ENCODE assay signal across 22 cellular contexts in genomic region chr11:29162490-29162889, GRCh38.
A peak's percentile ranks its signal among the peaks of the same experiment; 100 is the strongest.
DNase-seq lines count a peak whose midpoint lies in the region; ATAC-seq and TF ChIP-seq lines count a peak whose summit lies in the region.
"Had no signal": no experiment of that assay in that cellular context is flagged by ENCODE, and none has a peak within 500 bp of the region (broad histone marks: within the 10 kb centered on the region; RNA-seq: fewer than 3 reads in every experiment).

No MANE protein-coding gene starts in this region.

- TF ChIP-seq POLR2A in breast epithelium (IDR thresholded peaks at IDR 0.05), result no peak

- CTCF ChIA-PET in MCF 10A (lab: Yijun Ruan, JAX), result interaction anchor here (0.6 to 6.8 kb wide), 5 partner anchors 475 to 1467 kb away, joined by 3 to 48 read pairs (median 5); partner anchors contain the start of gene BDNF
- CTCF ChIA-PET in PC-9 (lab: Charles Lee), result no interaction called here

- TF ChIP-seq CTCF in MCF 10A (IDR thresholded peaks at IDR 0.05; ENCODE audit: unreplicated experiment) (no peak), breast epithelium (IDR thresholded peaks at IDR 0.05) (no peak), cardiac fibroblast (IDR thresholded peaks at IDR 0.05; ENCODE audit: low read depth, low read length) (no peak), fibroblast of the aortic adventitia (IDR thresholded peaks at IDR 0.05; ENCODE audit: insufficient read depth, low read length) (no peak), PC-9 (conservative IDR thresholded peaks at IDR 0.05) (no peak)

- ATAC-seq in aorta (ENCODE audit: low FRiP score), result no peak

- H4K20me1 ChIP-seq in PC-9 (ENCODE audit: insufficient read depth), result no peaks in the 10 kb centered on the region

- H3K27ac Mint-ChIP-seq in MCF 10A (ENCODE audit: low read depth, unreplicated experiment), result no peak overlapping the region
- H3K27ac Mint-ChIP-seq: H9 had no signal

- H3K4me3 Mint-ChIP-seq in MCF 10A (ENCODE audit: unreplicated experiment), result no peak overlapping the region
- H3K4me3 Mint-ChIP-seq: H9 had no signal

- POLR2A ChIA-PET in MCF 10A (lab: Yijun Ruan, JAX) (no interaction called here), PC-9 (lab: Charles Lee; ENCODE audit: unreplicated experiment) (no interaction called here)

- no peaks in the 10 kb centered on the region for H3K79me2 ChIP-seq in PC-9 (ENCODE audit: low read depth)

- intact Hi-C loops in MCF 10A (cut with micrococcal nuclease) (no loop called here), breast epithelium (cut with DNase I; ENCODE audit: low total_unique reads) (no loop called here), PC-9 (cut with micrococcal nuclease; ENCODE audit: unreplicated experiment) (loop anchor here (10.0 kb wide), 1 partner anchor 138 kb away; no protein-coding TSS in a partner anchor), aorta (cut with DNase I) (loop anchor here (5.0 to 10.0 kb wide), 2 partner anchors 170 to 1468 kb away; no protein-coding TSS in a partner anchor)

- H3K27ac ChIP-seq in breast epithelium, result no peak overlapping the region
- H3K27ac ChIP-seq in PC-9, result no peak overlapping the region
- H3K27ac ChIP-seq in aorta (ENCODE audit: low read depth in 1 of 2, low read length in 2 of 2), result no peak overlapping the region
- H3K27ac ChIP-seq: 22Rv1, KMS-11, Peyer's patch, SK-N-MC had no signal

- H3K36me3 Mint-ChIP-seq in MCF 10A (ENCODE audit: insufficient read depth, unreplicated experiment), result no peaks in the 10 kb centered on the region

- no peak overlapping the region for H3K4me3 ChIP-seq in breast epithelium
- no peak overlapping the region for H3K4me3 ChIP-seq in cardiac fibroblast (replicated peaks in 1 of 2; ENCODE audit: low read depth in 2 of 2, low read length in 2 of 2)
- no peak overlapping the region for H3K4me3 ChIP-seq in fibroblast of the aortic adventitia (ENCODE audit: low read depth, low read length)
- H3K4me3 ChIP-seq in PC-9, result no peak overlapping the region
- no peak overlapping the region for H3K4me3 ChIP-seq in aorta (ENCODE audit: low read length in 2 of 2)
- H3K4me3 ChIP-seq: Peyer's patch, SK-N-MC had no signal

- H3K9me2 ChIP-seq in PC-9 (ENCODE audit: insufficient read depth), result no peaks in the 10 kb centered on the region

- no TSS peak for BruUV-seq in MCF 10A (replicated peaks; lab: Mats Ljungman, UMichigan)
- no TSS peak for BruUV-seq in PC-9 (replicated peaks; lab: Mats Ljungman, UMichigan)

- H3K9me3 ChIP-seq in breast epithelium, result no peaks in the 10 kb centered on the region
- no peaks in the 10 kb centered on the region for H3K9me3 ChIP-seq in PC-9 (ENCODE audit: insufficient read depth, low read depth)
- no peaks in the 10 kb centered on the region for H3K9me3 ChIP-seq in aorta (ENCODE audit: control insufficient read depth, low read length)
- H3K9me3 ChIP-seq: Peyer's patch had no signal

- WGBS in aorta, 2 donors, result 75 to 81% methylated on average over 2 of the region's 2 CpGs

- H3K36me3 ChIP-seq in breast epithelium, result no peaks in the 10 kb centered on the region
- H3K36me3 ChIP-seq in PC-9 (ENCODE audit: low read depth), result no peaks in the 10 kb centered on the region
- H3K36me3 ChIP-seq in aorta (ENCODE audit: control insufficient read depth in 1 of 2, insufficient read depth in 2 of 2, low read length in 1 of 2), result no peaks in the 10 kb centered on the region
- H3K36me3 ChIP-seq: Peyer's patch had no signal

- no peak overlapping the region for H2AFZ ChIP-seq in PC-9

- no peaks in the 10 kb centered on the region for H3F3A ChIP-seq in PC-9 (ENCODE audit: insufficient read depth, low read depth)

- H3K4me1 Mint-ChIP-seq in MCF 10A (ENCODE audit: insufficient read depth, unreplicated experiment), result peaks cover 11% of the 10 kb centered on the region

- H3K4me2 ChIP-seq in PC-9, result no peak overlapping the region
- H3K4me2 ChIP-seq: KMS-11 had no signal

- peak; percentile 9 for DNase-seq in MCF 10A (ENCODE audit: unreplicated experiment)
- DNase-seq in breast epithelium (ENCODE audit: low spot score in 2 of 2), result no peak
- DNase-seq in cardiac fibroblast (ENCODE audit: low read depth in 2 of 2), result peak; percentile 36 to 48
- peak; percentile 29 for DNase-seq in fibroblast of the aortic adventitia (ENCODE audit: low read depth)
- no peak for DNase-seq in PC-9
- no peak for DNase-seq in amygdala (lab: John Stamatoyannopoulos, UW)
- DNase-seq in aorta, result no peak
- DNase-seq: ACHN, Calu3, DND-41, H9, NCI-H1048, NCI-H1417, NCI-H1694, NCI-H2081, NCI-H2227 treated with DMSO at 0.1 percent for 48 hours, NCI-H526 treated with DMSO at 0.1 percent for 48 hours, Peyer's patch, SIG-M5 had no signal

- no peaks in the 10 kb centered on the region for H3K27me3 ChIP-seq in breast epithelium
- H3K27me3 ChIP-seq in PC-9 (ENCODE audit: insufficient read depth, low read depth), result no peaks in the 10 kb centered on the region
- no peaks in the 10 kb centered on the region for H3K27me3 ChIP-seq in aorta (ENCODE audit: control insufficient read depth in 1 of 2, insufficient read depth in 2 of 2, low read length in 1 of 2)
- H3K27me3 ChIP-seq: Peyer's patch had no signal

- no peaks in the 10 kb centered on the region for H3K9me3 Mint-ChIP-seq in MCF 10A (ENCODE audit: unreplicated experiment)
- H3K9me3 Mint-ChIP-seq: H9 had no signal

- H3K4me1 ChIP-seq in breast epithelium (no peaks in the 10 kb centered on the region), PC-9 (replicated peaks; ENCODE audit: insufficient read depth) (no peaks in the 10 kb centered on the region), aorta (ENCODE audit: control insufficient read depth in 1 of 2, insufficient read depth in 2 of 2, low read length in 2 of 2) (no peaks in the 10 kb centered on the region)
- H3K4me1 ChIP-seq: Peyer's patch had no signal

- no peaks in the 10 kb centered on the region for H3K27me3 Mint-ChIP-seq in MCF 10A (ENCODE audit: insufficient read depth, unreplicated experiment)

Comparison
In these comparisons a context has a peak if more than half of its experiments do, and no peak if none do; other contexts are left out.
1. DNase-seq: peak in MCF 10A (single experiment), cardiac fibroblast (2 of 2) and fibroblast of the aortic adventitia (single experiment); none in breast epithelium (0 of 2), PC-9 (0 of 2), amygdala (0 of 56) and aorta (0 of 2).
2. intact Hi-C loops: an anchor here in PC-9 (10.0 kb wide) and aorta (5.0 to 10.0 kb wide); none called in MCF 10A and breast epithelium.